Comparison of ENCODE assay signal across 9 cellular contexts in the genomic region with DNA sequence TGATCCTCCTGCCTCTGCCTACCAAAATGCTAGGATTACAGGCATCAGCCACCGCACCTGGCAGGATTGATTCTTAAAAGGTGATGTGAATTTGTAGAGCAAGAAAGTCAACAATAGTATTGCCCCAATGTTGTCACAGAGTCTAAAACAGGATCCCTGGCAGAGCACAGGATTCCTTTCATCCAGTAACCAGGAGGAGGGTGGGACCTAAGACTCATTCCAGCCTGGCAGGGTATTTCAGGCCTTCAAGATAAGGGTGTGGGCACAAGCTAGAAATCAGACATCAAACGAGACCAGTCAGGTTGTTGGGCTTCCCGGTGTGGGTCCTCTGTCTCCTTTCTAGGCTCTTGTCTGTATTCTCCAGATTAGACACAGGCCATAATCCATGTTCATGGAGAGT.
"Had no signal": no experiment of that assay in that cellular context is flagged by ENCODE, and none has a peak within 500 bp of the region (broad histone marks: within the 10 kb centered on the region; RNA-seq: fewer than 3 reads in every experiment).

No MANE protein-coding gene starts in this region.

- H3K4me1 ChIP-seq: HAP-1 had no signal

- ATAC-seq: HCT116, K562 had no signal

- DNase-seq: GM23248, GOT3, H7, HFFc6, IMR-90 had no signal

- H3K9me3 ChIP-seq: HAP-1 had no signal

- FAIRE-seq: HTR-8/SVneo, K562 had no signal

- H3K36me3 ChIP-seq: HAP-1 had no signal

- H3K27ac ChIP-seq: GM23248 had no signal

- H3K4me3 ChIP-seq: GM23248, HAP-1, K562 had no signal
